ENCODE assay signal across 33 cellular contexts in genomic region chr4:146261046-146261445, GRCh38. TPM values are rescaled to one million over a fixed set of nuclear protein-coding genes. Genes with fewer than 3 reads are reported as not detected.
"Had no signal": no experiment of that assay in that cellular context is flagged by ENCODE, and none has a peak within 500 bp of the region (broad histone marks: within the 10 kb centered on the region; RNA-seq: fewer than 3 reads in every experiment).

No MANE protein-coding gene starts in this region.

- DNase-seq: activated CD4-positive, alpha-beta memory T cell treated with anti-CD3 and anti-CD28 coated beads for 36 hours; activated CD4-positive, alpha-beta T cell treated with anti-CD3 and anti-CD28 coated beads, Interleukin-2, amount 10 ng/mL, durations not matched to agents 7 days and 5 days; activated CD8-positive, alpha-beta memory T cell treated with anti-CD3 and anti-CD28 coated beads, Interleukin-2, amount 50 U/mL, for 4 hours; activated gamma-delta T cell treated with Interleukin-2 at 50 U/mL for 16 hours; activated naive CD4-positive, alpha-beta T cell treated with anti-CD3 and anti-CD28 coated beads for 36 hours; activated T-cell treated with anti-CD3 and anti-CD28 coated beads for 4 hours; activated T-cell treated with anti-CD3 and anti-CD28 coated beads, Interleukin-2, amount 50 U/mL, for 4 hours; adrenal gland; body of pancreas; NCI-H1092 treated with DMSO at 0.1 percent for 48 hours; NCI-H1417; NCI-H146; NCI-H187; NCI-H2081; NCI-H526; NCI-H748 treated with DMSO at 0.1 percent for 48 hours; NK-92 treated with Interleukin-12 subunit alpha and Interleukin-12 subunit beta, amount 100 ng/mL, for 24 hours; SIG-M5 had no signal

- ATAC-seq: activated naive CD4-positive, alpha-beta T cell treated with anti-CD3 and anti-CD28 coated beads, Interleukin-2, amount 50 U/mL, for 72 hours; activated T-cell treated with anti-CD3 and anti-CD28 coated beads, Interleukin-2, amount 50 U/mL, for 4 hours; body of pancreas; Right ventricle myocardium inferior had no signal

- H3K4me3 Mint-ChIP-seq: activated CD4-positive, alpha-beta memory T cell treated with anti-CD3 and anti-CD28 coated beads for 36 hours; activated CD4-positive, alpha-beta T cell treated with anti-CD3 and anti-CD28 coated beads, Interleukin-2, amount 10 ng/mL, durations not matched to agents 7 days and 5 days; activated naive CD4-positive, alpha-beta T cell treated with anti-CD3 and anti-CD28 coated beads for 36 hours; activated T-cell treated with anti-CD3 and anti-CD28 coated beads, Interleukin-2, amount 50 U/mL, for 4 hours; activated T-helper 1 cell treated with anti-CD3 and anti-CD28 coated beads, Interleukin-12 subunit alpha, Interleukin-12 subunit beta, Interleukin-2, Interleukin-4 antibody, amounts not matched to agents 30 ng/mL and 10 ng/mL and 1 ng/mL, durations not matched to agents 14 hours and 24 hours and 36 hours; T-helper 1 cell treated with Interleukin-12 subunit alpha and Interleukin-12 subunit beta and Interleukin-4 antibody, amounts not matched to agents 30 μg/mL and 1 μg/mL, for 36 hours; T-helper 2 cell treated with Interferon-gamma antibody and Interleukin-4, amounts not matched to agents 5 μg/mL and 100 μg/mL, for 36 hours had no signal

- H3K9me3 Mint-ChIP-seq: activated CD4-positive, alpha-beta memory T cell treated with anti-CD3 and anti-CD28 coated beads for 36 hours; activated CD4-positive, alpha-beta T cell treated with anti-CD3 and anti-CD28 coated beads, Interleukin-2, amount 10 ng/mL, durations not matched to agents 7 days and 5 days; activated naive CD4-positive, alpha-beta T cell treated with anti-CD3 and anti-CD28 coated beads for 36 hours; activated naive CD4-positive, alpha-beta T cell treated with anti-CD3 and anti-CD28 coated beads, Interleukin-2, amount 50 U/mL, for 72 hours; activated T-cell treated with anti-CD3 and anti-CD28 coated beads, Interleukin-2, amount 50 U/mL, for 4 hours; activated T-helper 1 cell treated with anti-CD3 and anti-CD28 coated beads, Interleukin-12 subunit alpha, Interleukin-12 subunit beta, Interleukin-2, Interleukin-4 antibody, amounts not matched to agents 30 ng/mL and 10 ng/mL and 1 ng/mL, durations not matched to agents 14 hours and 24 hours and 36 hours; T-helper 1 cell treated with Interleukin-12 subunit alpha and Interleukin-12 subunit beta and Interleukin-4 antibody, amounts not matched to agents 30 μg/mL and 1 μg/mL, for 36 hours; T-helper 2 cell treated with Interferon-gamma antibody and Interleukin-4, amounts not matched to agents 5 μg/mL and 100 μg/mL, for 36 hours had no signal

- H3K4me1 Mint-ChIP-seq: activated CD4-positive, alpha-beta T cell treated with anti-CD3 and anti-CD28 coated beads, Interleukin-2, amount 10 ng/mL, durations not matched to agents 7 days and 5 days had no signal

- H3K27me3 Mint-ChIP-seq: activated CD4-positive, alpha-beta memory T cell treated with anti-CD3 and anti-CD28 coated beads for 36 hours; activated CD4-positive, alpha-beta T cell treated with anti-CD3 and anti-CD28 coated beads, Interleukin-2, amount 10 ng/mL, durations not matched to agents 7 days and 5 days had no signal

- H3K4me1 ChIP-seq: adrenal gland, body of pancreas, breast epithelium had no signal

- H3K4me3 ChIP-seq: adrenal gland, body of pancreas, breast epithelium had no signal

- H3K27ac ChIP-seq: adrenal gland, body of pancreas, breast epithelium, KMS-11, RWPE1 had no signal

- FAIRE-seq: astrocyte, RCC 7860, TTC549 had no signal

- H3K9ac ChIP-seq: KMS-11 had no signal

- H3K9me3 ChIP-seq: adrenal gland, body of pancreas, breast epithelium had no signal

- H3K36me3 Mint-ChIP-seq: activated naive CD4-positive, alpha-beta T cell treated with anti-CD3 and anti-CD28 coated beads, Interleukin-2, amount 50 U/mL, for 72 hours had no signal

- H3K36me3 ChIP-seq: adrenal gland, breast epithelium had no signal

- H3K27ac Mint-ChIP-seq: activated CD4-positive, alpha-beta memory T cell treated with anti-CD3 and anti-CD28 coated beads for 36 hours; activated CD4-positive, alpha-beta T cell treated with anti-CD3 and anti-CD28 coated beads, Interleukin-2, amount 10 ng/mL, durations not matched to agents 7 days and 5 days; activated naive CD4-positive, alpha-beta T cell treated with anti-CD3 and anti-CD28 coated beads for 36 hours; activated T-helper 1 cell treated with anti-CD3 and anti-CD28 coated beads, Interleukin-12 subunit alpha, Interleukin-12 subunit beta, Interleukin-2, Interleukin-4 antibody, amounts not matched to agents 30 ng/mL and 10 ng/mL and 1 ng/mL, durations not matched to agents 14 hours and 24 hours and 36 hours; T-helper 1 cell treated with Interleukin-12 subunit alpha and Interleukin-12 subunit beta and Interleukin-4 antibody, amounts not matched to agents 30 μg/mL and 1 μg/mL, for 36 hours; T-helper 2 cell treated with Interferon-gamma antibody and Interleukin-4, amounts not matched to agents 5 μg/mL and 100 μg/mL, for 36 hours had no signal

RNA-seq across cellular contexts. Expression of gene REELD1, which starts 46.7 kb away (rescaled TPM):
- total RNA-seq: activated naive CD4-positive, alpha-beta T cell treated with anti-CD3 and anti-CD28 coated beads for 36 hours; activated T-helper 1 cell treated with anti-CD3 and anti-CD28 coated beads, Interleukin-12 subunit alpha, Interleukin-12 subunit beta, Interleukin-2, Interleukin-4 antibody, amounts not matched to agents 30 ng/mL and 10 ng/mL and 1 ng/mL, durations not matched to agents 14 hours and 24 hours and 36 hours; astrocyte; LHCN-M2; M059J; PC-3; Right ventricle myocardium inferior; SK-MEL-5 had no signal
